In the genomic region with DNA sequence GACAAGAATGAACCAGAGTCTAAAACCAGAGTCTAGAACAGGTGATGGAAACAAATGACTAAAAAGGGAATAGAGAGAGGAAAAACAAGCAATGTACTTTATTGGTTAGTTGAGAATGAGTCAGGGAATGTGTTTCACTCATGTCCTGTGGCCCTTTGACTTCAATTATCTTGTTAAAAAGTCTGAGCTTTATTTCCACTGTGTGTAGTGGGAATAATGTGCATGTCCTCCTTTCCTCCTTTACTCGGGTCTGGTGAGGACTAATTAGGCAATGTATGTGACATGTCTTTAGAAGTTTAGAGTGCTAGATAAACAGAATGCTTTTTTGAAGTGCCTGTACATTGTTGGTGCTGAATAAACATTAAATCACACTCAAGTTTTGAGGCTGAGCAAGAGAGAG, we compare ENCODE assay signal across 1 cellular context.
TF ChIP-seq lines count a peak whose summit lies in the region.

No MANE protein-coding gene starts in this region.

TF ChIP-seq in IMR-90, 13 proteins besides CTCF, POLR2A, EP300 and RAD21 (continued from another document):
- TF ChIP-seq ELK1 (IDR thresholded peaks at IDR 0.05; ENCODE audit: borderline replicate concordance, low read depth, low read length) (no peak), MAZ (IDR thresholded peaks at IDR 0.05; ENCODE audit: borderline replicate concordance, low read depth, low read length) (no peak), CHD1 (IDR thresholded peaks at IDR 0.05; ENCODE audit: low read depth, low read length) (no peak), BHLHE40 (IDR thresholded peaks at IDR 0.05; ENCODE audit: low read depth, low read length) (no peak), RFX5 (IDR thresholded peaks at IDR 0.05; ENCODE audit: low read depth, low read length) (no peak)
